ENCODE assay signal across 29 cellular contexts in the genomic region with DNA sequence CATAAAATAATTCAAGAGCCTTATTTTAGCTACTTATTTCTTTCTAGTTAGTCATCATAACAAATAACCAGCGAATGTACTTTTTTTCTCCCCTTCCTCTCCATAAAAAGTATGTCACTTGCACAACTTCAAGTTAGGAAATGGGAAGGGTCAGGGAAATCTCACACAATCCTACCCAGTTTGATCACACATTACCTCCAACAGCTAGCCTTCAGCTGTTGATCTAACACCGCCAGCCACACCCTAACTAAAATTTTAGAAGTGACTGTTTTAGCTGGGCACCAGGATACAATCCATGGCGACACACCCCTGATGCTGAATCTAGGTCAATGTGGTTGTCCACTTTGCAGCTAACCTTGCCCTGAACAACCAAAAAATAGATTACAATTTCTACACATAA. TPM values are rescaled to one million over a fixed set of nuclear protein-coding genes. Genes with fewer than 3 reads are reported as not detected.
DNase-seq lines count a peak whose midpoint lies in the region; ATAC-seq and TF ChIP-seq lines count a peak whose summit lies in the region.
"Had no signal": no experiment of that assay in that cellular context is flagged by ENCODE, and none has a peak within 500 bp of the region (broad histone marks: within the 10 kb centered on the region; RNA-seq: fewer than 3 reads in every experiment).

No MANE protein-coding gene starts in this region.

- H3K4me3 ChIP-seq in adipocyte (ENCODE audit: low read length) (peak overlapping the region; percentile 68), fibroblast of pulmonary artery (replicated peaks; ENCODE audit: low read depth, low read length) (no peak overlapping the region), tibial artery (no peak overlapping the region), mucosa of descending colon (no peak overlapping the region)
- H3K4me3 ChIP-seq: lower lobe of right lung, neural progenitor cell, tibial nerve had no signal

- no peak for ATAC-seq in mucosa of descending colon
- ATAC-seq in HG02678 (IDR thresholded peaks at IDR 0.05; ENCODE audit: unreplicated experiment) = no peak
- ATAC-seq: lower lobe of right lung; stimulated activated naive CD8-positive, alpha-beta T cell treated with anti-CD3 and anti-CD28 coated beads, Interleukin-15, amount 100 ng/mL, for 72 hours had no signal

- intact Hi-C loops in tibial artery (cut with DNase I; ENCODE audit: low total_unique reads) = no loop called here
- intact Hi-C loops in mucosa of descending colon (cut with DNase I, micrococcal nuclease) = no loop called here

- no peaks in the 10 kb centered on the region for H3K27me3 ChIP-seq in adipocyte (replicated peaks; ENCODE audit: control insufficient read depth, insufficient read depth, low read length)
- no peaks in the 10 kb centered on the region for H3K27me3 ChIP-seq in tibial artery
- H3K27me3 ChIP-seq: neural progenitor cell, tibial nerve had no signal

- H3K27ac ChIP-seq in tibial artery = peak overlapping the region; percentile 51 to 66
- H3K27ac ChIP-seq: lower lobe of right lung, neural progenitor cell, parathyroid adenoma, WERI-Rb-1 had no signal

- no peak for DNase-seq in adipocyte (ENCODE audit: low read depth)
- peak; percentile 39 for DNase-seq in fibroblast of pulmonary artery (ENCODE audit: low read depth)
- DNase-seq in myocyte (ENCODE audit: low read depth) = peak; percentile 46
- no peak for DNase-seq in tibial artery
- DNase-seq in DMS114 treated with DMSO at 0.1 percent for 48 hours (lab: John Stamatoyannopoulos, UW; ENCODE audit: unreplicated experiment) = no peak
- no peak for DNase-seq in mucosa of descending colon
- DNase-seq: activated CD4-positive, alpha-beta T cell treated with anti-CD3 and anti-CD28 coated beads for 48 hours; activated gamma-delta T cell treated with Interleukin-2 at 50 U/mL for 16 hours; activated T-cell treated with anti-CD3 and anti-CD28 coated beads, Interleukin-2, amount 50 U/mL, for 24 hours; C1 segment of cervical spinal cord; Caco-2; DND-41; effector memory CD4-positive, alpha-beta T cell; glutamatergic neuron; H7; lower lobe of right lung; NCI-H1092; NCI-H1694 treated with DMSO at 0.1 percent for 48 hours; NCI-H2171; NCI-H524; SHP77 treated with DMSO at 0.1 percent for 48 hours; stimulated activated CD8-positive, alpha-beta memory T cell treated with anti-CD3 and anti-CD28 coated beads, Interleukin-4, amount 100 ng/mL, for 48 hours; stimulated activated naive CD8-positive, alpha-beta T cell treated with anti-CD3 and anti-CD28 coated beads, Interleukin-15, amount 100 ng/mL, for 72 hours; WERI-Rb-1 had no signal

- TF ChIP-seq CTCF in fibroblast of pulmonary artery (IDR thresholded peaks at IDR 0.05; ENCODE audit: low read length, missing control alignments) = no peak
- no peak for TF ChIP-seq CTCF in tibial artery (IDR thresholded peaks at IDR 0.05)
- TF ChIP-seq CTCF in mucosa of descending colon (IDR thresholded peaks at IDR 0.05) = no peak

- H3K36me3 ChIP-seq in adipocyte (ENCODE audit: control insufficient read depth, insufficient read depth, low read length, severe bottlenecking) = no peaks in the 10 kb centered on the region
- H3K36me3 ChIP-seq in tibial artery = no peaks in the 10 kb centered on the region
- H3K36me3 ChIP-seq in mucosa of descending colon (ENCODE audit: low read depth) = no peaks in the 10 kb centered on the region
- H3K36me3 ChIP-seq: lower lobe of right lung, neural progenitor cell, tibial nerve, WERI-Rb-1 had no signal

- H3K9me3 ChIP-seq in adipocyte (ENCODE audit: control insufficient read depth, low read length) (no peaks in the 10 kb centered on the region), tibial artery (no peaks in the 10 kb centered on the region), mucosa of descending colon (no peaks in the 10 kb centered on the region)
- H3K9me3 ChIP-seq: Caco-2, lower lobe of right lung, tibial nerve had no signal

- H3K9ac ChIP-seq in adipocyte (ENCODE audit: low read length) = peak overlapping the region; percentile 50
- H3K9ac ChIP-seq: neural progenitor cell, parathyroid adenoma had no signal

- H3K4me1 ChIP-seq in adipocyte (ENCODE audit: control insufficient read depth, insufficient read depth, low read length) (peaks cover 76% of the 10 kb centered on the region), tibial artery (peaks cover 0 to 47% (median 9%) of the 10 kb centered on the region in 4 donors), mucosa of descending colon (ENCODE audit: low read depth) (no peaks in the 10 kb centered on the region)
- H3K4me1 ChIP-seq: Caco-2, lower lobe of right lung, neural progenitor cell, parathyroid adenoma had no signal

RNA-seq across cellular contexts. Expression of a gene that starts 7.4 kb away (rescaled TPM):
- total RNA-seq in myocyte = 1,311 and 1,575 TPM in 2 replicates
- polyA plus RNA-seq in myocyte (2012) = 1,093 TPM
- total RNA-seq in mucosa of descending colon = 100 to 1,000 TPM in 2 of 3 donors, 10 to 100 TPM in 1; 68.2 to 321 (median 299) TPM
- total RNA-seq: H7 had no signal
- polyA plus RNA-seq: IgD-negative memory B cell had no signal

Comparison
In these comparisons a context has a peak if more than half of its experiments do, and no peak if none do; other contexts are left out.
1. DNase-seq: peak in fibroblast of pulmonary artery (single experiment) and myocyte (single experiment); none in adipocyte (single experiment), tibial artery (0 of 2), DMS114 treated with DMSO at 0.1 percent for 48 hours (single experiment) and mucosa of descending colon (0 of 3).